In genomic region chr7:105198223-105198622, GRCh38 we compare ENCODE assay signal across 13 cellular contexts.
DNase-seq lines count a peak whose midpoint lies in the region; ATAC-seq and TF ChIP-seq lines count a peak whose summit lies in the region.
"Had no signal": no experiment of that assay in that cellular context is flagged by ENCODE, and none has a peak within 500 bp of the region (broad histone marks: within the 10 kb centered on the region; RNA-seq: fewer than 3 reads in every experiment).

No MANE protein-coding gene starts in this region.

- WGBS in liver = 26% methylated on average over 2 of the region's 2 CpGs

- peaks cover 16 to 25% of the 10 kb centered on the region in 2 donors for H3K4me1 Mint-ChIP-seq in stimulated activated naive B cell treated with anti-CD40 and anti-IgM and Interleukin-4, amounts not matched to agents 10 μg/mL and 1 μg/mL and 100 μg/mL, for 72 hours
- peaks cover 8% of the 10 kb centered on the region for H3K4me1 Mint-ChIP-seq in activated naive CD8-positive, alpha-beta T cell treated with anti-CD3 and anti-CD28 coated beads for 36 hours

- peaks cover 15 to 33% of the 10 kb centered on the region in 2 donors for H3K36me3 Mint-ChIP-seq in stimulated activated naive B cell treated with anti-CD40 and anti-IgM and Interleukin-4, amounts not matched to agents 10 μg/mL and 1 μg/mL and 100 μg/mL, for 72 hours
- peaks cover 20% of the 10 kb centered on the region for H3K36me3 Mint-ChIP-seq in activated naive CD8-positive, alpha-beta T cell treated with anti-CD3 and anti-CD28 coated beads for 36 hours

- H3K4me3 Mint-ChIP-seq in stimulated activated naive B cell treated with anti-CD40 and anti-IgM and Interleukin-4, amounts not matched to agents 10 μg/mL and 1 μg/mL and 100 μg/mL, for 72 hours = no peak overlapping the region
- no peak overlapping the region for H3K4me3 Mint-ChIP-seq in activated naive CD8-positive, alpha-beta T cell treated with anti-CD3 and anti-CD28 coated beads for 36 hours
- H3K4me3 Mint-ChIP-seq: activated CD8-positive, alpha-beta T cell treated with anti-CD3 and anti-CD28 coated beads for 36 hours; neural crest cell had no signal

- H3K9ac ChIP-seq in liver (ENCODE audit: low read depth in 1 of 2, low read length in 2 of 2) = no peak overlapping the region

- H3K27me3 Mint-ChIP-seq in stimulated activated naive B cell treated with anti-CD40 and anti-IgM and Interleukin-4, amounts not matched to agents 10 μg/mL and 1 μg/mL and 100 μg/mL, for 72 hours = no peaks in the 10 kb centered on the region
- no peaks in the 10 kb centered on the region for H3K27me3 Mint-ChIP-seq in activated naive CD8-positive, alpha-beta T cell treated with anti-CD3 and anti-CD28 coated beads for 36 hours
- H3K27me3 Mint-ChIP-seq: activated CD8-positive, alpha-beta T cell treated with anti-CD3 and anti-CD28 coated beads for 36 hours had no signal

- H3K9me3 ChIP-seq in liver (ENCODE audit: control insufficient read depth in 4 of 4, low read length in 3 of 4) (no peaks in the 10 kb centered on the region), mucosa of descending colon (no peaks in the 10 kb centered on the region)

- TF ChIP-seq RAD21 in liver (IDR thresholded peaks at IDR 0.05) = no peak

- H3K27ac ChIP-seq in liver (ENCODE audit: low read depth in 1 of 2, low read length in 2 of 2) = no peak overlapping the region
- H3K27ac ChIP-seq: C4-2B, SK-N-MC had no signal

- H3K4me3 ChIP-seq in liver (ENCODE audit: low read depth in 1 of 3, low read length in 3 of 3) (no peak overlapping the region), mucosa of descending colon (no peak overlapping the region)
- H3K4me3 ChIP-seq: SK-N-MC had no signal

- no peak overlapping the region for H3K27ac Mint-ChIP-seq in stimulated activated naive B cell treated with anti-CD40 and anti-IgM and Interleukin-4, amounts not matched to agents 10 μg/mL and 1 μg/mL and 100 μg/mL, for 72 hours
- no peak overlapping the region for H3K27ac Mint-ChIP-seq in activated naive CD8-positive, alpha-beta T cell treated with anti-CD3 and anti-CD28 coated beads for 36 hours
- H3K27ac Mint-ChIP-seq: activated CD8-positive, alpha-beta T cell treated with anti-CD3 and anti-CD28 coated beads for 36 hours had no signal

- DNase-seq in AG08395 (ENCODE audit: low spot score) (peak; percentile 79), LHCN-M2 (ENCODE audit: low read depth) (peak; percentile 79), dedifferentiated amniotic fluid mesenchymal stem cell (ENCODE audit: extremely low spot score) (peak; percentile 72), GDM1 (lab: John Stamatoyannopoulos, UW) (no peak), mucosa of descending colon (no peak)
- DNase-seq in stimulated activated naive B cell treated with anti-CD40 and anti-IgM and Interleukin-4, amounts not matched to agents 10 μg/mL and 1 μg/mL and 100 μg/mL, for 72 hours = no peak
- DNase-seq in activated naive CD8-positive, alpha-beta T cell treated with anti-CD3 and anti-CD28 coated beads for 36 hours = no peak
- DNase-seq: activated CD8-positive, alpha-beta T cell treated with anti-CD3 and anti-CD28 coated beads for 36 hours; Kasumi-1 had no signal

- peaks cover 0 to 2% of the 10 kb centered on the region in 2 donors for H3K9me3 Mint-ChIP-seq in stimulated activated naive B cell treated with anti-CD40 and anti-IgM and Interleukin-4, amounts not matched to agents 10 μg/mL and 1 μg/mL and 100 μg/mL, for 72 hours
- H3K9me3 Mint-ChIP-seq in activated naive CD8-positive, alpha-beta T cell treated with anti-CD3 and anti-CD28 coated beads for 36 hours = no peaks in the 10 kb centered on the region
- H3K9me3 Mint-ChIP-seq: activated CD8-positive, alpha-beta T cell treated with anti-CD3 and anti-CD28 coated beads for 36 hours; neural crest cell had no signal

- H3K36me3 ChIP-seq in liver (ENCODE audit: control insufficient read depth in 4 of 4, insufficient read depth in 3 of 4, low read depth in 1 of 4, low read length in 3 of 4) = peaks cover 0 to 3% (median 0%) of the 10 kb centered on the region in 4 donors
- no peaks in the 10 kb centered on the region for H3K36me3 ChIP-seq in mucosa of descending colon (ENCODE audit: low read depth)

- H3K27me3 ChIP-seq in liver (ENCODE audit: control insufficient read depth in 4 of 4, insufficient read depth in 4 of 4, low read length in 3 of 4) = no peaks in the 10 kb centered on the region

- H3K4me1 ChIP-seq in liver (ENCODE audit: control insufficient read depth in 4 of 4, insufficient read depth in 4 of 4, low read length in 3 of 4) (peaks cover 0 to 10% (median 3%) of the 10 kb centered on the region in 4 donors), mucosa of descending colon (ENCODE audit: low read depth) (no peaks in the 10 kb centered on the region)

- intact Hi-C loops in mucosa of descending colon (cut with DNase I, micrococcal nuclease) = no loop called here

- ATAC-seq in stimulated activated naive B cell treated with anti-CD40 and anti-IgM and Interleukin-4, amounts not matched to agents 10 μg/mL and 1 μg/mL and 100 μg/mL, for 72 hours (replicated peaks) = no peak
- no peak for ATAC-seq in mucosa of descending colon
- ATAC-seq: activated CD8-positive, alpha-beta T cell treated with anti-CD3 and anti-CD28 coated beads for 36 hours had no signal

- TF ChIP-seq CTCF in liver (IDR thresholded peaks at IDR 0.05; ENCODE audit: low read depth, low read length, missing input control) (no peak), mucosa of descending colon (IDR thresholded peaks at IDR 0.05) (no peak)

TF ChIP-seq in liver, 16 proteins besides CTCF, POLR2A, EP300 and RAD21:
- TF ChIP-seq JUND (IDR thresholded peaks at IDR 0.05) (no peak), HNF4A (conservative IDR thresholded peaks at IDR 0.05) (no peak), EGR1 (IDR thresholded peaks at IDR 0.05; ENCODE audit: low read depth in 2 of 2) (no peak), ATF3 (IDR thresholded peaks at IDR 0.05) (no peak), NR2F2 (IDR thresholded peaks at IDR 0.05) (peak; percentile 26), FOXA2 (IDR thresholded peaks at IDR 0.05) (no peak)

Comparison
In these comparisons a context has a peak if more than half of its experiments do, and no peak if none do; other contexts are left out.
1. DNase-seq: peak in AG08395 (single experiment), LHCN-M2 (single experiment) and dedifferentiated amniotic fluid mesenchymal stem cell (single experiment); none in GDM1 (single experiment), stimulated activated naive B cell treated with anti-CD40 and anti-IgM and Interleukin-4, amounts not matched to agents 10 μg/mL and 1 μg/mL and 100 μg/mL, for 72 hours (single experiment), activated naive CD8-positive, alpha-beta T cell treated with anti-CD3 and anti-CD28 coated beads for 36 hours (single experiment) and mucosa of descending colon (0 of 3).